ENCODE assay signal across 14 cellular contexts in genomic region chr6:113758725-113759576, GRCh38.
DNase-seq lines count a peak whose midpoint lies in the region; ATAC-seq and TF ChIP-seq lines count a peak whose summit lies in the region.
"Had no signal": no experiment of that assay in that cellular context is flagged by ENCODE, and none has a peak within 500 bp of the region (broad histone marks: within the 10 kb centered on the region; RNA-seq: fewer than 3 reads in every experiment).

No MANE protein-coding gene starts in this region.

- H4K91ac ChIP-seq in IMR-90 (ENCODE audit: insufficient read depth, low read depth, low read length): no peak overlapping the region

- H4K8ac ChIP-seq in IMR-90 (ENCODE audit: low read depth in 2 of 2, low read length in 2 of 2): no peak overlapping the region

- peaks cover 3% of the 10 kb centered on the region; the same call in 1 of the 2 replicates for H3K9me1 ChIP-seq in IMR-90 (ENCODE audit: insufficient read depth, low read length)

- no peaks in the 10 kb centered on the region for H4K20me1 ChIP-seq in IMR-90 (ENCODE audit: insufficient read depth, low read length)

- no peak overlapping the region for H2BK120ac ChIP-seq in IMR-90 (ENCODE audit: low read depth, low read length)

- TF ChIP-seq CTCF in IMR-90 (conservative IDR thresholded peaks at IDR 0.05; ENCODE audit: low read depth, low read length): no peak
- TF ChIP-seq CTCF in spleen (IDR thresholded peaks at IDR 0.05 in 8 of 11, conservative IDR thresholded peaks at IDR 0.05 in 3 of 11): no peak

- H3K14ac ChIP-seq in IMR-90 (replicated peaks; ENCODE audit: low read depth, low read length): no peak overlapping the region

- H2AK9ac ChIP-seq in IMR-90 (replicated peaks; ENCODE audit: low read depth, low read length, poor library complexity): no peak overlapping the region

- ATAC-seq in GM19351 (IDR thresholded peaks at IDR 0.05; ENCODE audit: unreplicated experiment) (peak; percentile 28), IMR-90 (ENCODE audit: low read depth) (peak; percentile 66), esophagus mucosa (peak; percentile 80)
- ATAC-seq: WTC11 had no signal

- intact Hi-C loops in IMR-90 (cut with micrococcal nuclease): no loop called here
- intact Hi-C loops in spleen (cut with DNase I; ENCODE audit: low total_unique reads): no loop called here

- H3K4me1 ChIP-seq in IMR-90 (ENCODE audit: control insufficient read depth, insufficient read depth, low read length): peaks cover 7% of the 10 kb centered on the region; the same call in 1 of the 2 replicates
- H3K4me1 ChIP-seq in spleen: peaks cover 4 to 46% (median 18%) of the 10 kb centered on the region in 6 donors
- H3K4me1 ChIP-seq in effector memory CD4-positive, alpha-beta T cell (ENCODE audit: control insufficient read depth, insufficient read depth, low read length, poor library complexity, severe bottlenecking): no peaks in the 10 kb centered on the region

- no CpG with 5 or more reads among the region's 2 CpGs for WGBS in IMR-90 (ENCODE audit: extremely low coverage in 2 of 2, insufficient read length in 1 of 2), 2 experiments
- WGBS in spleen, 5 donors: 22 to 49% (median 42%) methylated on average over 2 of the region's 2 CpGs

- H3K4me2 ChIP-seq in IMR-90 (ENCODE audit: low read depth, low read length): no peak overlapping the region

- TF ChIP-seq POLR2A in IMR-90 (IDR thresholded peaks at IDR 0.05; ENCODE audit: low read depth, low read length) (no peak), spleen (IDR thresholded peaks at IDR 0.05) (no peak)

- H3K4ac ChIP-seq in IMR-90 (ENCODE audit: low read depth, low read length): no peak overlapping the region

- no peak for TF ChIP-seq RAD21 in IMR-90 (IDR thresholded peaks at IDR 0.05; ENCODE audit: low read length)

- H3K9me3 ChIP-seq in IMR-90 (ENCODE audit: control insufficient read depth, insufficient read depth, low read length) (no peaks in the 10 kb centered on the region), spleen (no peaks in the 10 kb centered on the region)
- no peaks in the 10 kb centered on the region for H3K9me3 ChIP-seq in effector memory CD4-positive, alpha-beta T cell (ENCODE audit: control insufficient read depth, low read length)
- H3K9me3 ChIP-seq: Caco-2 had no signal

- no peak overlapping the region for H2AK5ac ChIP-seq in IMR-90 (ENCODE audit: low read depth, low read length)

- no peaks in the 10 kb centered on the region for H3K79me1 ChIP-seq in IMR-90 (ENCODE audit: low read depth in 1 of 2, low read length in 2 of 2)

- H3K23ac ChIP-seq in IMR-90 (ENCODE audit: low read depth, low read length): no peak overlapping the region

- peak; percentile 58 for DNase-seq in IMR-90
- no peak for DNase-seq in spleen
- no peak for DNase-seq in stimulated activated CD8-positive, alpha-beta memory T cell treated with anti-CD3 and anti-CD28 coated beads, Interleukin-4, amount 100 ng/mL, for 48 hours
- DNase-seq in effector memory CD4-positive, alpha-beta T cell: no peak
- DNase-seq in hippocampal formation (lab: John Stamatoyannopoulos, UW): no peak
- DNase-seq: activated T-cell treated with anti-CD3 and anti-CD28 coated beads, Interleukin-2, amount 50 U/mL, for 1 hour; Caco-2; KBM-7; NCI-H2081 treated with DMSO at 0.1 percent for 48 hours; nephron progenitor cell; stimulated activated CD4-positive, alpha-beta T cell treated with anti-CD3 and anti-CD28 coated beads, Interleukin-15, amount 100 ng/mL, for 24 hours had no signal

- CTCF ChIA-PET in IMR-90 (lab: Yijun Ruan, JAX): no interaction called here

- no peak overlapping the region for H3K9ac ChIP-seq in IMR-90 (ENCODE audit: low read depth, low read length)

- H4K5ac ChIP-seq in IMR-90 (ENCODE audit: low read depth, low read length): no peak overlapping the region

- H2BK5ac ChIP-seq in IMR-90 (ENCODE audit: low read depth, low read length, poor library complexity, severe bottlenecking): no peak overlapping the region

- POLR2A ChIA-PET in IMR-90 (lab: Charles Lee; ENCODE audit: unreplicated experiment): no interaction called here

- BruUV-seq in IMR-90 (replicated peaks; lab: Mats Ljungman, UMichigan): no TSS peak

- no peak overlapping the region for H3K4me3 ChIP-seq in IMR-90 (ENCODE audit: insufficient read depth, low read depth, low read length)
- no peak overlapping the region for H3K4me3 ChIP-seq in spleen
- H3K4me3 ChIP-seq in effector memory CD4-positive, alpha-beta T cell (ENCODE audit: insufficient read depth, low read depth, low read length, poor library complexity, severe bottlenecking): no peak overlapping the region

- no peaks in the 10 kb centered on the region for H3K36me3 ChIP-seq in IMR-90 (ENCODE audit: control insufficient read depth, insufficient read depth, low read length)
- no peaks in the 10 kb centered on the region for H3K36me3 ChIP-seq in spleen
- no peaks in the 10 kb centered on the region for H3K36me3 ChIP-seq in effector memory CD4-positive, alpha-beta T cell (ENCODE audit: control insufficient read depth, insufficient read depth, low read length)

- in situ Hi-C loops in IMR-90 (cut with MboI; ENCODE audit: low sequenced_read_pairs): no loop called here

- no peaks in the 10 kb centered on the region for H3K27me3 ChIP-seq in IMR-90 (ENCODE audit: control insufficient read depth, insufficient read depth, low read length)
- H3K27me3 ChIP-seq in spleen (replicated peaks in 1 of 7): no peaks in the 10 kb centered on the region
- no peaks in the 10 kb centered on the region for H3K27me3 ChIP-seq in effector memory CD4-positive, alpha-beta T cell (replicated peaks; ENCODE audit: control insufficient read depth, insufficient read depth, low read length, poor library complexity, severe bottlenecking)

- H3K27ac ChIP-seq in IMR-90 (ENCODE audit: insufficient read depth, low read length) (no peak overlapping the region), spleen (peak overlapping the region in 6 of 8 donors; percentile 29 to 73 (median 48))
- H3K27ac ChIP-seq in effector memory CD4-positive, alpha-beta T cell (ENCODE audit: insufficient read depth, low read length, poor library complexity, severe bottlenecking): no peak overlapping the region

- H3K18ac ChIP-seq in IMR-90 (ENCODE audit: low read depth, low read length): no peak overlapping the region; the same call in 1 of the 2 replicates

- dilution Hi-C loops in IMR-90 (cut with HindIII; ENCODE audit: low sequenced_read_pairs, unreplicated experiment): no loop called here

- no peak overlapping the region for H2BK20ac ChIP-seq in IMR-90 (ENCODE audit: low read depth, low read length)

- no peak overlapping the region for H2BK15ac ChIP-seq in IMR-90 (ENCODE audit: low read depth, low read length)

- H3K56ac ChIP-seq in IMR-90 (ENCODE audit: extremely low read depth, insufficient read depth, low read length): no peak overlapping the region

- no peak overlapping the region for H2AFZ ChIP-seq in IMR-90 (replicated peaks; ENCODE audit: low read length, poor library complexity)

TF ChIP-seq in IMR-90, 13 proteins besides CTCF, POLR2A, EP300 and RAD21:
- TF ChIP-seq BHLHE40 (IDR thresholded peaks at IDR 0.05; ENCODE audit: low read depth, low read length): no peak
- TF ChIP-seq NFE2L2 (IDR thresholded peaks at IDR 0.05; ENCODE audit: low read depth, low read length): no peak
- TF ChIP-seq SMC3 (IDR thresholded peaks at IDR 0.05; ENCODE audit: low read depth, low read length): no peak
- TF ChIP-seq FOS (IDR thresholded peaks at IDR 0.05; ENCODE audit: low read depth, low read length): no peak
- no peak for TF ChIP-seq MXI1 (IDR thresholded peaks at IDR 0.05; ENCODE audit: borderline replicate concordance, low read depth, low read length)
- TF ChIP-seq CHD1 (IDR thresholded peaks at IDR 0.05; ENCODE audit: low read depth, low read length): no peak
- TF ChIP-seq CEBPB (IDR thresholded peaks at IDR 0.05; ENCODE audit: low read depth, low read length): no peak
- TF ChIP-seq RFX5 (IDR thresholded peaks at IDR 0.05; ENCODE audit: low read depth, low read length): no peak
- no peak for TF ChIP-seq USF2 (IDR thresholded peaks at IDR 0.05; ENCODE audit: low read depth, low read length)
- no peak for TF ChIP-seq MAFK (IDR thresholded peaks at IDR 0.05; ENCODE audit: low read depth, low read length)
- no peak for TF ChIP-seq MAZ (IDR thresholded peaks at IDR 0.05; ENCODE audit: borderline replicate concordance, low read depth, low read length)
- no peak for TF ChIP-seq ELK1 (IDR thresholded peaks at IDR 0.05; ENCODE audit: borderline replicate concordance, low read depth, low read length)
- TF ChIP-seq RCOR1 (IDR thresholded peaks at IDR 0.05; ENCODE audit: insufficient replicate concordance, low read length): no peak

Comparison
In these comparisons a context has a peak if more than half of its experiments do, and no peak if none do; other contexts are left out.
1. ATAC-seq: peak in every context shown above with its lines; median percentile 80 in esophagus mucosa; 66 in IMR-90; 28 in GM19351.
2. H3K27ac ChIP-seq: peak in spleen (6 of 8); none in IMR-90 (single experiment) and effector memory CD4-positive, alpha-beta T cell (single experiment).